Comparison of ENCODE assay signal across 16 cellular contexts in genomic region chr2:31383471-31384153, GRCh38. TPM values are rescaled to one million over a fixed set of nuclear protein-coding genes. Genes with fewer than 3 reads are reported as not detected.
DNase-seq lines count a peak whose midpoint lies in the region; ATAC-seq and TF ChIP-seq lines count a peak whose summit lies in the region.
"Had no signal": no experiment of that assay in that cellular context is flagged by ENCODE, and none has a peak within 500 bp of the region (broad histone marks: within the 10 kb centered on the region; RNA-seq: fewer than 3 reads in every experiment).

No MANE protein-coding gene starts in this region.

- peak overlapping the region; percentile 99 for H3K27ac Mint-ChIP-seq in MCF 10A (ENCODE audit: low read depth, unreplicated experiment)
- H3K27ac Mint-ChIP-seq: activated naive CD4-positive, alpha-beta T cell treated with anti-CD3 and anti-CD28 coated beads, Interleukin-2, amount 50 U/mL, for 24 hours had no signal

- ATAC-seq in GM21723 (IDR thresholded peaks at IDR 0.05; ENCODE audit: unreplicated experiment): no peak
- ATAC-seq in HG03139 (IDR thresholded peaks at IDR 0.05; ENCODE audit: unreplicated experiment): no peak
- ATAC-seq: mucosa of descending colon had no signal

- peak overlapping the region; percentile 99 for H3K27ac ChIP-seq in ACC112 (ENCODE audit: low read depth, low read length)
- H3K27ac ChIP-seq: parathyroid adenoma had no signal

- BruUV-seq in MCF 10A (replicated peaks; lab: Mats Ljungman, UMichigan): no TSS peak

- POLR2A ChIA-PET in MCF 10A (lab: Yijun Ruan, JAX) (interaction anchor here (0.9 to 5.0 kb wide), 7 partner anchors 13 to 141 kb away, joined by 3 to 36 read pairs (median 6); partner anchors contain the start of gene XDH), GM10248 (lab: Yijun Ruan, JAX) (no interaction called here)

- H3K9me3 Mint-ChIP-seq in MCF 10A (ENCODE audit: unreplicated experiment): no peaks in the 10 kb centered on the region
- H3K9me3 Mint-ChIP-seq: activated naive CD4-positive, alpha-beta T cell treated with anti-CD3 and anti-CD28 coated beads, Interleukin-2, amount 50 U/mL, for 24 hours had no signal

- peaks cover 37% of the 10 kb centered on the region for H3K36me3 Mint-ChIP-seq in MCF 10A (ENCODE audit: insufficient read depth, unreplicated experiment)
- H3K36me3 Mint-ChIP-seq: activated naive CD4-positive, alpha-beta T cell treated with anti-CD3 and anti-CD28 coated beads, Interleukin-2, amount 50 U/mL, for 24 hours had no signal

- no peak for TF ChIP-seq CTCF in MCF 10A (IDR thresholded peaks at IDR 0.05; ENCODE audit: unreplicated experiment)
- TF ChIP-seq CTCF in GM10248 (IDR thresholded peaks at IDR 0.05; ENCODE audit: control extremely low read depth, extremely low read depth, low read depth, missing control alignments): no peak

- no peaks in the 10 kb centered on the region for H3K36me3 ChIP-seq in ACC112 (ENCODE audit: insufficient read depth, low read length)
- H3K36me3 ChIP-seq: HAP-1, suprapubic skin had no signal

- no peak overlapping the region for H3K4me3 Mint-ChIP-seq in MCF 10A (ENCODE audit: unreplicated experiment)
- H3K4me3 Mint-ChIP-seq: activated naive CD4-positive, alpha-beta T cell treated with anti-CD3 and anti-CD28 coated beads, Interleukin-2, amount 50 U/mL, for 24 hours had no signal

- H3K4me1 ChIP-seq in ACC112 (ENCODE audit: control insufficient read depth, insufficient read depth, low read length, unreplicated experiment): peaks cover 34% of the 10 kb centered on the region
- H3K4me1 ChIP-seq: HAP-1, parathyroid adenoma had no signal

- H3K4me1 Mint-ChIP-seq in MCF 10A (ENCODE audit: insufficient read depth, unreplicated experiment): peaks cover 30% of the 10 kb centered on the region
- H3K4me1 Mint-ChIP-seq: activated naive CD4-positive, alpha-beta T cell treated with anti-CD3 and anti-CD28 coated beads, Interleukin-2, amount 50 U/mL, for 24 hours had no signal

- no peak overlapping the region for H3K4me3 ChIP-seq in ACC112 (ENCODE audit: low read depth, low read length)
- H3K4me3 ChIP-seq: HAP-1, mucosa of descending colon, suprapubic skin had no signal

- no peaks in the 10 kb centered on the region for H3K27me3 ChIP-seq in ACC112 (ENCODE audit: insufficient read depth, low read length)
- H3K27me3 ChIP-seq: suprapubic skin had no signal

- intact Hi-C loops in MCF 10A (cut with micrococcal nuclease): loop anchor here (1.0 to 2.0 kb wide), 2 partner anchors 17 to 31 kb away; partner anchors contain the start of gene XDH

- H2AFZ ChIP-seq in ACC112 (ENCODE audit: low read length, unreplicated experiment): no peak overlapping the region
- H2AFZ ChIP-seq: parathyroid adenoma had no signal

- peak; percentile 75 for DNase-seq in HT1080 (ENCODE audit: low read depth)
- DNase-seq in MCF 10A (ENCODE audit: unreplicated experiment): no peak
- peak; percentile 34 for DNase-seq in glomerular visceral epithelial cell (ENCODE audit: extremely low spot score)
- no peak for DNase-seq in GM10248 (ENCODE audit: extremely low spot score)
- no peak for DNase-seq in effector CD4-positive, alpha-beta T cell
- DNase-seq: cerebellar nuclear complex, mucosa of descending colon, NCI-H1694, SHP77 had no signal

- H3K27me3 Mint-ChIP-seq in MCF 10A (ENCODE audit: insufficient read depth, unreplicated experiment): no peaks in the 10 kb centered on the region
- H3K27me3 Mint-ChIP-seq: activated naive CD4-positive, alpha-beta T cell treated with anti-CD3 and anti-CD28 coated beads, Interleukin-2, amount 50 U/mL, for 24 hours had no signal

- CTCF ChIA-PET in MCF 10A (lab: Yijun Ruan, JAX) (interaction anchor here (0.5 to 3.7 kb wide), 11 partner anchors 18 to 1595 kb away, joined by 3 to 11 read pairs (median 4); partner anchors contain the start of gene XDH), GM10248 (lab: Yijun Ruan, JAX) (interaction anchor here (1.1 to 1.8 kb wide), 4 partner anchors 9 to 25 kb away, joined by 3 to 5 read pairs (median 4); no protein-coding TSS in a partner anchor)

- no peaks in the 10 kb centered on the region for H3K79me2 ChIP-seq in ACC112 (ENCODE audit: control insufficient read depth, insufficient read depth, low read length, unreplicated experiment)
- H3K79me2 ChIP-seq: parathyroid adenoma had no signal

RNA-seq across cellular contexts. Expression of gene XDH, which starts 30.9 kb away (rescaled TPM):
- total RNA-seq in HT1080 (2014; rRNA removed; shearing (Covaris generic)): 3.1 and 3.7 TPM in 2 replicates
- polyA plus RNA-seq in HT1080 (2015; cell fraction: cytosol; rRNA removed): 1.2 and 1.6 TPM in 2 replicates
- polyA plus RNA-seq in HT1080 (2015; cell fraction: nucleus; rRNA removed): 2.0 and 3.0 TPM in 2 replicates
- total RNA-seq in MCF 10A (2022): 29.3 and 47.5 TPM in 2 replicates

Comparison
In these comparisons a context has a peak if more than half of its experiments do, and no peak if none do; other contexts are left out.
1. DNase-seq: peak in HT1080 (single experiment) and glomerular visceral epithelial cell (single experiment); none in MCF 10A (single experiment), GM10248 (single experiment) and effector CD4-positive, alpha-beta T cell (single experiment).